Comparison of ENCODE assay signal across 8 cellular contexts in genomic region chr2:101736861-101737291, GRCh38. TPM values are rescaled to one million over a fixed set of nuclear protein-coding genes. Genes with fewer than 3 reads are reported as not detected.
DNase-seq lines count a peak whose midpoint lies in the region; ATAC-seq and TF ChIP-seq lines count a peak whose summit lies in the region.

No MANE protein-coding gene starts in this region.

- no peak overlapping the region for H3K4me3 Mint-ChIP-seq in activated CD4-positive, alpha-beta T cell treated with anti-CD3 and anti-CD28 coated beads for 36 hours
- no peak overlapping the region for H3K4me3 Mint-ChIP-seq in activated T-cell treated with anti-CD3 and anti-CD28 coated beads, Interleukin-2, amount 50 U/mL, for 4 hours
- H3K4me3 Mint-ChIP-seq in stimulated activated naive CD8-positive, alpha-beta T cell treated with anti-CD3 and anti-CD28 coated beads, Interleukin-15, amount 100 ng/mL, for 72 hours = peak overlapping the region; percentile 19 to 76

- H3K4me1 Mint-ChIP-seq in activated CD4-positive, alpha-beta T cell treated with anti-CD3 and anti-CD28 coated beads for 36 hours = peaks cover 84% of the 10 kb centered on the region
- H3K4me1 Mint-ChIP-seq in activated T-cell treated with anti-CD3 and anti-CD28 coated beads, Interleukin-2, amount 50 U/mL, for 4 hours (ENCODE audit: low read depth) = peaks cover 83% of the 10 kb centered on the region
- H3K4me1 Mint-ChIP-seq in stimulated activated naive CD8-positive, alpha-beta T cell treated with anti-CD3 and anti-CD28 coated beads, Interleukin-15, amount 100 ng/mL, for 72 hours = peaks cover 83% of the 10 kb centered on the region

- H3K27ac Mint-ChIP-seq in activated CD4-positive, alpha-beta T cell treated with anti-CD3 and anti-CD28 coated beads for 36 hours = peak overlapping the region; percentile 51
- H3K27ac Mint-ChIP-seq in stimulated activated naive CD8-positive, alpha-beta T cell treated with anti-CD3 and anti-CD28 coated beads, Interleukin-15, amount 100 ng/mL, for 72 hours = peak overlapping the region; percentile 36 to 90

- POLR2A ChIA-PET in activated CD4-positive, alpha-beta T cell treated with anti-CD3 and anti-CD28 coated beads for 36 hours (lab: Charles Lee) = interaction anchor here (0.5 to 1.6 kb wide), 9 partner anchors 9 to 54 kb away, joined by 3 to 7 read pairs (median 4); no protein-coding TSS in a partner anchor

- no peak overlapping the region for H3K4me3 ChIP-seq in right atrium auricular region

- no peaks in the 10 kb centered on the region for H3K27me3 Mint-ChIP-seq in activated CD4-positive, alpha-beta T cell treated with anti-CD3 and anti-CD28 coated beads for 36 hours
- H3K27me3 Mint-ChIP-seq in activated T-cell treated with anti-CD3 and anti-CD28 coated beads, Interleukin-2, amount 50 U/mL, for 4 hours (ENCODE audit: low read depth) = no peaks in the 10 kb centered on the region
- H3K27me3 Mint-ChIP-seq in stimulated activated naive CD8-positive, alpha-beta T cell treated with anti-CD3 and anti-CD28 coated beads, Interleukin-15, amount 100 ng/mL, for 72 hours = no peaks in the 10 kb centered on the region

- H3K9me3 ChIP-seq in right atrium auricular region = no peaks in the 10 kb centered on the region

- H3K36me3 ChIP-seq in right atrium auricular region = no peaks in the 10 kb centered on the region

- peaks cover 1% of the 10 kb centered on the region for H3K36me3 Mint-ChIP-seq in activated CD4-positive, alpha-beta T cell treated with anti-CD3 and anti-CD28 coated beads for 36 hours (ENCODE audit: low read depth)
- peaks cover 2% of the 10 kb centered on the region for H3K36me3 Mint-ChIP-seq in activated T-cell treated with anti-CD3 and anti-CD28 coated beads, Interleukin-2, amount 50 U/mL, for 4 hours (ENCODE audit: insufficient read depth)

- peak; percentile 86 for ATAC-seq in activated CD4-positive, alpha-beta T cell treated with anti-CD3 and anti-CD28 coated beads for 36 hours
- peak; percentile 83 to 85 for ATAC-seq in activated T-cell treated with anti-CD3 and anti-CD28 coated beads, Interleukin-2, amount 50 U/mL, for 4 hours
- peak; percentile 90 for ATAC-seq in stimulated activated naive CD8-positive, alpha-beta T cell treated with anti-CD3 and anti-CD28 coated beads, Interleukin-15, amount 100 ng/mL, for 72 hours
- ATAC-seq in HG03457 (IDR thresholded peaks at IDR 0.05; ENCODE audit: unreplicated experiment) = no peak

- intact Hi-C loops in activated CD4-positive, alpha-beta T cell treated with anti-CD3 and anti-CD28 coated beads for 36 hours (cut with DNase I, micrococcal nuclease) = loop anchor here (1.0 to 10.0 kb wide), 8 partner anchors 18 to 628 kb away; partner anchors contain the start of gene RNF149 (in 1 of the 2)

- H3K4me1 ChIP-seq in right atrium auricular region = peaks cover 0 to 78% of the 10 kb centered on the region in 2 donors

- peak; percentile 77 for DNase-seq in activated CD4-positive, alpha-beta T cell treated with anti-CD3 and anti-CD28 coated beads for 36 hours
- no peak for DNase-seq in activated CD4-positive, alpha-beta T cell treated with anti-CD3 and anti-CD28 coated beads, Interleukin-2, amount 50 U/mL, for 4 hours
- DNase-seq in activated T-cell treated with anti-CD3 and anti-CD28 coated beads, Interleukin-2, amount 50 U/mL, for 4 hours = no peak
- DNase-seq in right atrium auricular region (ENCODE audit: low spot score) (no peak), globus pallidus (ENCODE audit: low spot score) (no peak), germinal center (ENCODE audit: low spot score) (no peak)
- peak in 1 of 2 donors; percentile 67 for DNase-seq in stimulated activated naive CD8-positive, alpha-beta T cell treated with anti-CD3 and anti-CD28 coated beads, Interleukin-15, amount 100 ng/mL, for 72 hours

- TF ChIP-seq CTCF in right atrium auricular region (IDR thresholded peaks at IDR 0.05) = no peak

- no peaks in the 10 kb centered on the region for H3K27me3 ChIP-seq in right atrium auricular region

- CTCF ChIA-PET in activated CD4-positive, alpha-beta T cell treated with anti-CD3 and anti-CD28 coated beads for 36 hours (lab: Charles Lee) = interaction anchor here (0.6 to 1.7 kb wide), 12 partner anchors 12 to 263 kb away, joined by 3 to 6 read pairs (median 3); no protein-coding TSS in a partner anchor

- peak overlapping the region; percentile 56 to 66 for H3K27ac ChIP-seq in right atrium auricular region

- no peaks in the 10 kb centered on the region for H3K9me3 Mint-ChIP-seq in activated CD4-positive, alpha-beta T cell treated with anti-CD3 and anti-CD28 coated beads for 36 hours (ENCODE audit: low read depth)
- H3K9me3 Mint-ChIP-seq in activated T-cell treated with anti-CD3 and anti-CD28 coated beads, Interleukin-2, amount 50 U/mL, for 4 hours = no peaks in the 10 kb centered on the region
- no peaks in the 10 kb centered on the region for H3K9me3 Mint-ChIP-seq in stimulated activated naive CD8-positive, alpha-beta T cell treated with anti-CD3 and anti-CD28 coated beads, Interleukin-15, amount 100 ng/mL, for 72 hours

RNA-seq across cellular contexts. Expression of gene MAP4K4, which starts 39.4 kb away (rescaled TPM):
- total RNA-seq in activated CD4-positive, alpha-beta T cell treated with anti-CD3 and anti-CD28 coated beads for 36 hours = 10 to 100 TPM; 62.3 to 70.2 TPM
- total RNA-seq in activated T-cell treated with anti-CD3 and anti-CD28 coated beads, Interleukin-2, amount 50 U/mL, for 4 hours = 10 to 100 TPM; 30.7 to 36.9 (median 34.7) TPM
- 10 to 100 TPM; 47.5 to 50.4 TPM for total RNA-seq in right atrium auricular region

Comparison
In these comparisons a context has a peak if more than half of its experiments do, and no peak if none do; other contexts are left out.
1. H3K4me3 Mint-ChIP-seq: peak in stimulated activated naive CD8-positive, alpha-beta T cell treated with anti-CD3 and anti-CD28 coated beads, Interleukin-15, amount 100 ng/mL, for 72 hours (2 of 2); none in activated CD4-positive, alpha-beta T cell treated with anti-CD3 and anti-CD28 coated beads for 36 hours (single experiment) and activated T-cell treated with anti-CD3 and anti-CD28 coated beads, Interleukin-2, amount 50 U/mL, for 4 hours (single experiment).